34 cellular contexts compared by ENCODE assay signal in the genomic region with DNA sequence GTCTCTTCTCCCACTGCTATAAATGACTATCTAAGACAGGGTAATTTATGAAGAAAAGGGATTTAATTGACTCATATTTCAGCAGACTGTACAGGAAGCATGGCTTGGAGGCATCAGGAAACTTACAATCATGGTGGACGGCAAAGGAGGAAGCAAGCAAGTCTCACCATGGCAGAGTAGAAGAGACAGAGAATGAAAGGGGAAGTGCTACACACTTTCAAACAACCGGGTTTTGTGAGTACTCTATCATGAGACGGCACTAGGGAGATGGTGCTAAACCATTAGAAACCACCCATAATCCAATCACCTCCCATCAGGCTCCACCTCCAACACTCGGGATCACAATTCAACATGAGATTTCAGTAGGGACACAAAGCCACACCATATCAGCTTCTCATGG. TPM values are rescaled to one million over a fixed set of nuclear protein-coding genes. Genes with fewer than 3 reads are reported as not detected.
"Had no signal": no experiment of that assay in that cellular context is flagged by ENCODE, and none has a peak within 500 bp of the region (broad histone marks: within the 10 kb centered on the region; RNA-seq: fewer than 3 reads in every experiment).

No MANE protein-coding gene starts in this region.

- H3K4me3 Mint-ChIP-seq: activated CD4-positive, alpha-beta T cell treated with anti-CD3 and anti-CD28 coated beads, Interleukin-2, amount 10 ng/mL, durations not matched to agents 7 days and 5 days; activated CD8-positive, alpha-beta T cell treated with anti-CD3 and anti-CD28 coated beads, Interleukin-2, amount 10 ng/mL, durations not matched to agents 7 days and 5 days; activated naive CD4-positive, alpha-beta T cell treated with anti-CD3 and anti-CD28 coated beads, Interleukin-2, amount 50 U/mL, for 24 hours; activated naive CD8-positive, alpha-beta T cell treated with anti-CD3 and anti-CD28 coated beads, Interleukin-2, amount 10 ng/mL, durations not matched to agents 7 days and 5 days; activated T-cell treated with anti-CD3 and anti-CD28 coated beads, Interleukin-2, amount 50 U/mL, for 24 hours; central memory CD8-positive, alpha-beta T cell had no signal

- H3K27me3 Mint-ChIP-seq: activated CD4-positive, alpha-beta T cell treated with anti-CD3 and anti-CD28 coated beads, Interleukin-2, amount 10 ng/mL, durations not matched to agents 7 days and 5 days; activated naive CD4-positive, alpha-beta T cell treated with anti-CD3 and anti-CD28 coated beads, Interleukin-2, amount 50 U/mL, for 24 hours; activated naive CD8-positive, alpha-beta T cell treated with anti-CD3 and anti-CD28 coated beads, Interleukin-2, amount 10 ng/mL, durations not matched to agents 7 days and 5 days; central memory CD8-positive, alpha-beta T cell had no signal

- H3K27ac Mint-ChIP-seq: activated CD4-positive, alpha-beta T cell treated with anti-CD3 and anti-CD28 coated beads, Interleukin-2, amount 10 ng/mL, durations not matched to agents 7 days and 5 days; activated CD8-positive, alpha-beta T cell treated with anti-CD3 and anti-CD28 coated beads, Interleukin-2, amount 10 ng/mL, durations not matched to agents 7 days and 5 days; activated naive CD4-positive, alpha-beta T cell treated with anti-CD3 and anti-CD28 coated beads, Interleukin-2, amount 50 U/mL, for 24 hours; activated naive CD8-positive, alpha-beta T cell treated with anti-CD3 and anti-CD28 coated beads, Interleukin-2, amount 10 ng/mL, durations not matched to agents 7 days and 5 days; activated T-cell treated with anti-CD3 and anti-CD28 coated beads, Interleukin-2, amount 50 U/mL, for 24 hours; activated T-helper 2 cell treated with anti-CD3 and anti-CD28 coated beads, Interferon-gamma antibody, Interleukin-2, Interleukin-4, amounts not matched to agents 10 μg/mL and 5 μg/mL and 100 μg/mL, durations not matched to agents 14 hours and 24 hours and 36 hours had no signal

- H3K9me3 Mint-ChIP-seq: activated naive CD4-positive, alpha-beta T cell treated with anti-CD3 and anti-CD28 coated beads, Interleukin-2, amount 50 U/mL, for 24 hours; central memory CD8-positive, alpha-beta T cell had no signal

- H3K4me1 Mint-ChIP-seq: activated CD4-positive, alpha-beta T cell treated with anti-CD3 and anti-CD28 coated beads, Interleukin-2, amount 10 ng/mL, durations not matched to agents 7 days and 5 days; activated naive CD4-positive, alpha-beta T cell treated with anti-CD3 and anti-CD28 coated beads, Interleukin-2, amount 50 U/mL, for 24 hours; activated naive CD8-positive, alpha-beta T cell treated with anti-CD3 and anti-CD28 coated beads, Interleukin-2, amount 10 ng/mL, durations not matched to agents 7 days and 5 days; central memory CD8-positive, alpha-beta T cell had no signal

- H3K36me3 Mint-ChIP-seq: activated naive CD4-positive, alpha-beta T cell treated with anti-CD3 and anti-CD28 coated beads, Interleukin-2, amount 50 U/mL, for 24 hours; activated naive CD8-positive, alpha-beta T cell treated with anti-CD3 and anti-CD28 coated beads, Interleukin-2, amount 10 ng/mL, durations not matched to agents 7 days and 5 days had no signal

- DNase-seq: activated CD4-positive, alpha-beta T cell treated with anti-CD3 and anti-CD28 coated beads, Interleukin-2, amount 10 ng/mL, durations not matched to agents 7 days and 5 days; activated CD4-positive, alpha-beta T cell treated with anti-CD3 and anti-CD28 coated beads, Interleukin-2, amount 50 U/mL, for 48 hours; activated CD8-positive, alpha-beta T cell treated with anti-CD3 and anti-CD28 coated beads, Interleukin-2, amount 10 ng/mL, durations not matched to agents 7 days and 5 days; activated gamma-delta T cell; activated naive CD4-positive, alpha-beta T cell treated with Interleukin-2 at 50 U/mL for 16 hours; activated naive CD8-positive, alpha-beta T cell treated with anti-CD3 and anti-CD28 coated beads, Interleukin-2, amount 10 ng/mL, durations not matched to agents 7 days and 5 days; activated T-cell treated with anti-CD3 and anti-CD28 coated beads, Interleukin-2, amount 50 U/mL, for 24 hours; amygdala; colonic mucosa; Karpas-422; MG63; NCI-H1105; NCI-H1417 treated with DMSO at 0.1 percent for 48 hours; NCI-H187 treated with DMSO at 0.1 percent for 48 hours; NCI-H2081 treated with DMSO at 0.1 percent for 48 hours; NCI-H226; NCI-H446 treated with DMSO at 0.1 percent for 48 hours; NCI-H69; PC-3; Peyer's patch; RPMI8226; SHP77 treated with DMSO at 0.1 percent for 48 hours; SK-N-SH; T1000 had no signal

RNA-seq across cellular contexts. Expression of gene UBE2NL, which starts 11.1 kb away (rescaled TPM):
- total RNA-seq: activated CD4-positive, alpha-beta T cell treated with anti-CD3 and anti-CD28 coated beads, Interleukin-2, amount 10 ng/mL, durations not matched to agents 7 days and 5 days; activated CD8-positive, alpha-beta T cell treated with anti-CD3 and anti-CD28 coated beads, Interleukin-2, amount 10 ng/mL, durations not matched to agents 7 days and 5 days; activated naive CD8-positive, alpha-beta T cell treated with anti-CD3 and anti-CD28 coated beads, Interleukin-2, amount 10 ng/mL, durations not matched to agents 7 days and 5 days; activated T-helper 2 cell treated with anti-CD3 and anti-CD28 coated beads, Interferon-gamma antibody, Interleukin-2, Interleukin-4, amounts not matched to agents 10 μg/mL and 5 μg/mL and 100 μg/mL, durations not matched to agents 14 hours and 24 hours and 36 hours; ascending aorta; cardiac muscle cell; chondrocyte; colonic mucosa; K562; PC-3; Peyer's patch; SJSA1; T-helper 1 cell treated with Interleukin-12 subunit alpha and Interleukin-12 subunit beta and Interleukin-4 antibody, amounts not matched to agents 30 ng/mL and 1 ng/mL, for 36 hours; T-helper 2 cell treated with Interferon-gamma antibody and Interleukin-4, amounts not matched to agents 100 ng/mL and 5 ng/mL, for 36 hours had no signal
